Comparison of ENCODE assay signal across 1 cellular context in genomic region chr6:37667050-37667814, GRCh38.
TF ChIP-seq lines count a peak whose summit lies in the region.

No MANE protein-coding gene starts in this region.

TF ChIP-seq in SK-N-SH, 30 proteins besides CTCF, POLR2A, EP300 and RAD21 (continued from another document):
- TF ChIP-seq MAX (IDR thresholded peaks at IDR 0.05; ENCODE audit: low read depth) (0 out of 2 replicates have a peak, but pooled peaks have one; percentile 39), JUND (IDR thresholded peaks at IDR 0.05) (peak; percentile 74), MXI1 (IDR thresholded peaks at IDR 0.05; ENCODE audit: low read depth, low read length) (no peak), IRF3 (IDR thresholded peaks at IDR 0.05; ENCODE audit: low read depth, low read length) (no peak), TAF1 (IDR thresholded peaks at IDR 0.05; ENCODE audit: borderline replicate concordance, low read depth, low read length) (no peak), FOXJ3 (CRISPR knock-in tag; IDR thresholded peaks at IDR 0.05) (no peak), POLR2AphosphoS5 (IDR thresholded peaks at IDR 0.05; ENCODE audit: low read depth, low read length) (peak; percentile 35; the same call in 1 of the 2 replicates), GABPA (IDR thresholded peaks at IDR 0.05; ENCODE audit: low read depth) (no peak), ELF1 (IDR thresholded peaks at IDR 0.05) (0 out of 2 replicates have a peak, but pooled peaks have one; percentile 11), TEAD4 (IDR thresholded peaks at IDR 0.05; ENCODE audit: borderline replicate concordance, insufficient read depth) (peak; percentile 70; the same call in 1 of the 2 replicates), REST (IDR thresholded peaks at IDR 0.05; ENCODE audit: low read depth, low read length) (no peak), SIN3A (IDR thresholded peaks at IDR 0.05; ENCODE audit: borderline replicate concordance, low read depth, low read length) (no peak), NRF1 (IDR thresholded peaks at IDR 0.05; ENCODE audit: low read depth, low read length) (no peak), GATA2 (CRISPR knock-in tag; IDR thresholded peaks at IDR 0.05) (peak; percentile 87), EZH2phosphoT487 (IDR thresholded peaks at IDR 0.05; ENCODE audit: borderline replicate concordance, low read depth) (no peak), RFX5 (IDR thresholded peaks at IDR 0.05; ENCODE audit: low read length) (no peak), FOXM1 (IDR thresholded peaks at IDR 0.05; ENCODE audit: low read depth) (no peak), PBX3 (IDR thresholded peaks at IDR 0.05) (peak; percentile 64)
TF ChIP-seq in SK-N-SH: peak in this region for 12.
